10 cellular contexts compared by ENCODE assay signal in the genomic region with DNA sequence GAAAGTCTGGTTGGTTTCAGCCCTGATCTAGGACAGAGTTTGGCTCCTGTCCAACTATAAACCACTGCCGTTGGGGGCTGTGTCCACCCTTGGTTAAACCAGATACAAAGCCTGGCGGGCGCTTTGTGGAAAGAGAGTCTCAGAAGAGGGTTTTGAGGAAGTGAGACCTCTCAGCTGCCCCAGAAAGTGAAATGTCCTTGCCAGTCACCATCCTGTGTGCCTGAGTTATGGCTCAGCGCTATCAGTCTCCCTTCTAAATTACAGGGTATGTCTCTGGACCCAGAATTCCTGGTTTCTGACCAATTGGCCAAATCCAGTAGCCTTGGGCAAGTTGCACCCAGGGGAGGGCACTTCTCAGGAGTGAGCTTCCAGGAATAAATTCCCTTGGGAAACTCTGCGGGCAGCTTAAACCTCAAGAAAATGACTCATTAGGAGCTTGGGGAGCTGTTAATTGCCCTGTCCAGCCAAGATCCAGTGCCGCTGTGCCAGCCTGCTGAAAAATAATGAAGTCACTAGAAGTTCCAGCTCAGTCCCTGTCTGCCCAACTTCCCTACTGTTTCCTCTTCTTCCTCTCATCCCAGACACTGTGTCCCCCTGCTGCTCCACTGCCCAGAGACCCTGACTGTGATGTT.
DNase-seq lines count a peak whose midpoint lies in the region; ATAC-seq, FAIRE-seq and TF ChIP-seq lines count a peak whose summit lies in the region.
"Had no signal": no experiment of that assay in that cellular context is flagged by ENCODE, and none has a peak within 500 bp of the region (broad histone marks: within the 10 kb centered on the region; RNA-seq: fewer than 3 reads in every experiment).

No MANE protein-coding gene starts in this region.

- 48 to 69% (median 67%) methylated on average over 6 of the region's 6 CpGs for WGBS in stomach, 5 donors

- CTCF ChIA-PET in Calu3 (lab: Charles Lee): interaction anchor here (0.8 to 1.2 kb wide), 3 partner anchors 10 to 74 kb away, joined by 3 to 4 read pairs (median 3); no protein-coding TSS in a partner anchor

- no peak overlapping the region for H3K4me3 ChIP-seq in stomach
- H3K4me3 ChIP-seq: pancreas had no signal

- peaks cover 3% of the 10 kb centered on the region for H3K9me3 Mint-ChIP-seq in Calu3 (ENCODE audit: low read depth, unreplicated experiment)

- H3K4me3 Mint-ChIP-seq in Calu3 (ENCODE audit: low read depth, unreplicated experiment): no peak overlapping the region

- no peak overlapping the region for H3K27ac Mint-ChIP-seq in Calu3 (ENCODE audit: unreplicated experiment)

- no peak for TF ChIP-seq POLR2A in stomach (IDR thresholded peaks at IDR 0.05)

- H3K27me3 Mint-ChIP-seq in Calu3 (ENCODE audit: unreplicated experiment): peaks cover 17% of the 10 kb centered on the region

- H3K4me1 Mint-ChIP-seq in Calu3 (ENCODE audit: low read depth, unreplicated experiment): no peaks in the 10 kb centered on the region

- no peaks in the 10 kb centered on the region for H3K36me3 Mint-ChIP-seq in Calu3 (ENCODE audit: insufficient read depth, unreplicated experiment)

- FAIRE-seq in RCC 7860 (lab: Jason Lieb, UNC): peak; percentile 99
- FAIRE-seq: colon, pancreas had no signal

- H3K27me3 ChIP-seq in stomach: peaks cover 0 to 25% (median 0%) of the 10 kb centered on the region in 3 donors
- H3K27me3 ChIP-seq: pancreas had no signal

- peaks cover 0 to 8% (median 4%) of the 10 kb centered on the region in 4 donors for H3K4me1 ChIP-seq in stomach
- H3K4me1 ChIP-seq: pancreas had no signal

- intact Hi-C loops in Calu3 (cut with micrococcal nuclease; ENCODE audit: unreplicated experiment) (no loop called here), stomach (cut with DNase I; ENCODE audit: low total_unique reads) (loop anchor here (10.0 kb wide), 1 partner anchor 227 kb away; no protein-coding TSS in a partner anchor)

- no peak overlapping the region for H3K27ac ChIP-seq in stomach
- H3K27ac ChIP-seq: pancreas had no signal

- BruUV-seq in Calu3 (replicated peaks; lab: Mats Ljungman, UMichigan): no TSS peak

- TF ChIP-seq CTCF in Calu3 (IDR thresholded peaks at IDR 0.05; ENCODE audit: unreplicated experiment): no peak
- no peak for TF ChIP-seq CTCF in stomach (IDR thresholded peaks at IDR 0.05)

- ATAC-seq in HG02798 (IDR thresholded peaks at IDR 0.05; ENCODE audit: poor library complexity, unreplicated experiment): peak; percentile 59

- DNase-seq in Daoy (ENCODE audit: low read depth) (peak; percentile 93), RCC 7860 (ENCODE audit: low spot score) (peak; percentile 98), kidney glomerular epithelial cell (lab: John Stamatoyannopoulos, UW) (peak; percentile 82), Calu3 (no peak), stomach (no peak), NCI-H1417 (lab: John Stamatoyannopoulos, UW) (no peak)
- no peak for DNase-seq in activated CD8-positive, alpha-beta memory T cell treated with anti-CD3 and anti-CD28 coated beads, Interleukin-2, amount 50 U/mL, for 4 hours
- DNase-seq: pancreas had no signal

- no peak for TF ChIP-seq EP300 in stomach (IDR thresholded peaks at IDR 0.05)

- peaks cover 0 to 4% (median 0%) of the 10 kb centered on the region in 4 donors for H3K9me3 ChIP-seq in stomach
- H3K9me3 ChIP-seq: pancreas had no signal

- H3K36me3 ChIP-seq in stomach: no peaks in the 10 kb centered on the region
- H3K36me3 ChIP-seq: pancreas had no signal

Comparison
In these comparisons a context has a peak if more than half of its experiments do, and no peak if none do; other contexts are left out.
1. DNase-seq: peak in Daoy (single experiment), RCC 7860 (single experiment) and kidney glomerular epithelial cell (single experiment); none in activated CD8-positive, alpha-beta memory T cell treated with anti-CD3 and anti-CD28 coated beads, Interleukin-2, amount 50 U/mL, for 4 hours (single experiment), Calu3 (single experiment), stomach (single experiment) and NCI-H1417 (0 of 3).